Comparison of ENCODE assay signal across 8 cellular contexts in the genomic region with DNA sequence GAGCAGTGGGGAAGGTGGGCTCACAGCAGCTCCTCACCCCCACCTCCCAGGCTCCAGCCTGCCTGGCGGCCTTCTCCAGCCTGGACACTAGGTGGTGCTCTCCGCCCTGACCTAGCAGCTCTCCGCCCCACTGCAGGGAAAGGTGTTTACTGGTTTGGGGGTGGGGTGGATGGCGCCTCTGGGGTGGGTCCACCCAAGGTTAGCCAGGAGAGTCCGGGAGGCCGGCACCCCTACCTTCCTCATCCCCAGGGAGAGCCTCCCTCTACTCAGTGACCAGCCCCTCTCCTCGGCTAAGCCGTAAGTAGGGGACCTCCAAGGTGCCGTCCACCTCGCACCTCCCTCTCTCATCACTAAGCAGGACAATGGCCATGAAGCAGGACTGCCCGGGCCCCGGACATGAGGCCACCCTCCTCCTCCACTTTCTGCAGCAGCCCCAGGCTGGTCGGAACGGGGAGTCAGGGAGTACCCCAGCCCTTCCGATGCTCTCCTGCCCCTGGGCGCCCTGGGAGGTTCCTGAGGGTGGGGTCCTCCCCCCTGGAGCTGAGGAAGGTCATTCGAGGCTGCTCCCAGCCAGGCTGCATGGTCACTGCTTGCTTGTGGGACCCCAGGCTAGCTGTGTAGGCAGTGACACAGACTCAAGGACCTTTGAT.
DNase-seq lines count a peak whose midpoint lies in the region; ATAC-seq, FAIRE-seq and TF ChIP-seq lines count a peak whose summit lies in the region.

No MANE protein-coding gene starts in this region.

- H3K4ac ChIP-seq in H1 (replicated peaks; ENCODE audit: insufficient read length, low read depth, low read length), result peak overlapping the region; percentile 24
- no peak overlapping the region for H3K4ac ChIP-seq in mesendoderm (ENCODE audit: low read depth, low read length)

- peak overlapping the region; percentile 90; the same call in 1 of the 2 replicates for H2BK15ac ChIP-seq in H1 (ENCODE audit: low read length)
- H2BK15ac ChIP-seq in mesendoderm (replicated peaks; ENCODE audit: low read depth), result no peak overlapping the region

- no peaks in the 10 kb centered on the region for H3K23me2 ChIP-seq in H1 (ENCODE audit: low read depth, low read length)

- peak overlapping the region; percentile 47; the same call in 1 of the 2 replicates for H2AFZ ChIP-seq in H1 (ENCODE audit: low read length)

- no peak overlapping the region for H3K23ac ChIP-seq in H1 (ENCODE audit: insufficient read length)
- H3K23ac ChIP-seq in mesendoderm (ENCODE audit: low read length), result no peak overlapping the region

- H3K36me3 Mint-ChIP-seq in activated CD8-positive, alpha-beta T cell treated with anti-CD3 and anti-CD28 coated beads for 36 hours (ENCODE audit: low read depth), result no peaks in the 10 kb centered on the region

- TF ChIP-seq RAD21 in H1 (IDR thresholded peaks at IDR 0.05 in 1 of 2, conservative IDR thresholded peaks at IDR 0.05 in 1 of 2; ENCODE audit: low read depth in 2 of 2, low read length in 2 of 2), result peak; percentile 90 to 95

- peak overlapping the region; percentile 72 for H2BK20ac ChIP-seq in H1 (ENCODE audit: low read length)

- H3K4me1 ChIP-seq in H1 (replicated peaks in 1 of 4; ENCODE audit: control insufficient read depth in 3 of 4, insufficient read depth in 4 of 4, low read length in 3 of 4) (peaks cover 0 to 23% (median 12%) of the 10 kb centered on the region in 4 experiments; a peak in 6 of 7 replicates), mesendoderm (ENCODE audit: control insufficient read depth, low read depth, low read length) (peaks cover 2% of the 10 kb centered on the region)

- H4K8ac ChIP-seq in H1 (ENCODE audit: extremely low read depth, insufficient read depth, low read length) (peak overlapping the region; percentile 88; the same call in 1 of the 2 replicates), mesendoderm (ENCODE audit: low read depth, low read length) (no peak overlapping the region)

- no peaks in the 10 kb centered on the region for H3K79me2 ChIP-seq in H1 (ENCODE audit: control insufficient read depth in 1 of 2, insufficient read depth in 2 of 2, low read length in 2 of 2)
- H3K79me2 ChIP-seq in mesendoderm (ENCODE audit: control insufficient read depth, insufficient read depth, low read length), result no peaks in the 10 kb centered on the region

- H3K18ac ChIP-seq in H1 (ENCODE audit: extremely low read depth, low read length) (peak overlapping the region; percentile 94), mesendoderm (ENCODE audit: low read length) (no peak overlapping the region)

- H3K27me3 Mint-ChIP-seq in activated CD8-positive, alpha-beta T cell treated with anti-CD3 and anti-CD28 coated beads for 36 hours, result peaks cover 7% of the 10 kb centered on the region

- peak; percentile 42 for FAIRE-seq in H1 (lab: Jason Lieb, UNC)

- no peak overlapping the region for H3K4me3 Mint-ChIP-seq in activated CD8-positive, alpha-beta T cell treated with anti-CD3 and anti-CD28 coated beads for 36 hours

- ATAC-seq in activated CD8-positive, alpha-beta T cell treated with anti-CD3 and anti-CD28 coated beads for 36 hours, result peak; percentile 72
- no peak for ATAC-seq in GM21723 (IDR thresholded peaks at IDR 0.05; ENCODE audit: unreplicated experiment)

- H4K5ac ChIP-seq in H1 (ENCODE audit: insufficient read length, low read depth, low read length) (peak overlapping the region; percentile 37), mesendoderm (ENCODE audit: low read length) (no peak overlapping the region)

- peak overlapping the region; percentile 11 to 60; a peak in 3 of 4 replicates for H3K4me2 ChIP-seq in H1 (ENCODE audit: insufficient read depth in 1 of 2, low read depth in 2 of 2, low read length in 2 of 2)
- peak overlapping the region; percentile 63 for H3K4me2 ChIP-seq in mesendoderm (ENCODE audit: low read length)

- H3K79me1 ChIP-seq in H1 (ENCODE audit: low read depth, low read length), result no peaks in the 10 kb centered on the region
- no peaks in the 10 kb centered on the region for H3K79me1 ChIP-seq in mesendoderm (ENCODE audit: low read length)

- H3K9me3 Mint-ChIP-seq in activated CD8-positive, alpha-beta T cell treated with anti-CD3 and anti-CD28 coated beads for 36 hours, result no peaks in the 10 kb centered on the region

- POLR2A ChIA-PET in activated CD8-positive, alpha-beta T cell treated with anti-CD3 and anti-CD28 coated beads for 36 hours (lab: Charles Lee), result interaction anchor here (0.6 to 1.2 kb wide), 3 partner anchors 9 to 83 kb away, joined by 3 to 6 read pairs (median 3); no protein-coding TSS in a partner anchor
- POLR2A ChIA-PET in H1 (lab: Charles Lee; ENCODE audit: partially characterized antibody), result interaction anchor here (0.7 to 3.6 kb wide), 7 partner anchors 10 to 84 kb away, joined by 3 to 36 read pairs (median 4); no protein-coding TSS in a partner anchor

- H3K14ac ChIP-seq in H1 (ENCODE audit: insufficient read length), result no peak overlapping the region

- H3K56ac ChIP-seq in H1 (replicated peaks; ENCODE audit: insufficient read length, low read depth, low read length) (no peak overlapping the region), mesendoderm (ENCODE audit: low read length) (peak overlapping the region; percentile 66)

- peak overlapping the region; percentile 72 for H2BK12ac ChIP-seq in H1 (ENCODE audit: low read depth, low read length)

- H2BK120ac ChIP-seq in H1 (replicated peaks; ENCODE audit: low read depth, low read length) (peak overlapping the region; percentile 4), mesendoderm (ENCODE audit: low read depth, low read length) (no peak overlapping the region)

- H2AK5ac ChIP-seq in H1 (ENCODE audit: low read depth, low read length), result no peak overlapping the region
- H2AK5ac ChIP-seq in mesendoderm (ENCODE audit: low read length), result no peak overlapping the region

- H3K27me3 ChIP-seq in H1 (replicated peaks in 1 of 4; ENCODE audit: control insufficient read depth in 3 of 4, extremely low read depth in 1 of 4, insufficient read depth in 3 of 4, low read length in 3 of 4) (no peaks in the 10 kb centered on the region; a peak in 1 of 7 replicates), mesendoderm (ENCODE audit: insufficient read depth, low read length, poor library complexity) (no peaks in the 10 kb centered on the region)

- CTCF ChIA-PET in activated CD8-positive, alpha-beta T cell treated with anti-CD3 and anti-CD28 coated beads for 36 hours (lab: Charles Lee), result interaction anchor here (0.7 to 22.6 kb wide), 31 partner anchors 10 to 346 kb away, joined by 3 to 589 read pairs (median 8); a partner anchor contains a TSS
- CTCF ChIA-PET in H1 (lab: Charles Lee; ENCODE audit: partially characterized antibody), result interaction anchor here (0.6 to 23.6 kb wide), 60 partner anchors 9 to 595 kb away, joined by 3 to 554 read pairs (median 4); a partner anchor contains a TSS

- H3K36me3 ChIP-seq in H1 (ENCODE audit: control insufficient read depth in 2 of 4, insufficient read depth in 4 of 4, low read length in 3 of 4) (no peaks in the 10 kb centered on the region), mesendoderm (ENCODE audit: control insufficient read depth, insufficient read depth, low read length) (no peaks in the 10 kb centered on the region)

- no peaks in the 10 kb centered on the region for H4K20me1 ChIP-seq in H1 (replicated peaks in 1 of 2; ENCODE audit: control insufficient read depth in 1 of 2, insufficient read depth in 2 of 2, low read length in 2 of 2)

- peak in 1 of 2 experiments; percentile 35; a peak in 1 of 3 replicates for TF ChIP-seq EP300 in H1 (IDR thresholded peaks at IDR 0.05; ENCODE audit: borderline replicate concordance in 1 of 2, low read depth in 2 of 2, low read length in 2 of 2)

- WGBS in H1 (ENCODE audit: extremely low coverage in 1 of 2, insufficient coverage in 1 of 2, insufficient read length in 1 of 2, insufficient replicate concordance in 2 of 2, low coverage in 1 of 2, low lambda C conversion rate in 2 of 2, missing lambda C conversion rate in 1 of 2), 2 experiments, result 31% methylated on average over 17 of the region's 17 CpGs; no CpG with 5 or more reads in 1 of the 2 experiments
- no CpG with 5 or more reads among the region's 17 CpGs for WGBS in mesendoderm (ENCODE audit: extremely low coverage, insufficient coverage, low lambda C conversion rate)

- H3K9ac ChIP-seq in H1 (replicated peaks in 1 of 4; ENCODE audit: extremely low read depth in 1 of 4, low read depth in 3 of 4, low read length in 3 of 4) (peak overlapping the region in 1 of 4 experiments; percentile 1; a peak in 2 of 7 replicates), mesendoderm (ENCODE audit: low read length) (peak overlapping the region; percentile 35)

- H3K27ac ChIP-seq in H1 (ENCODE audit: low read depth, low read length) (no peak overlapping the region), mesendoderm (ENCODE audit: low read depth, low read length) (no peak overlapping the region)

- H3K9me3 ChIP-seq in H1 (ENCODE audit: insufficient read depth in 2 of 2, low read depth in 1 of 2, low read length in 1 of 2), result no peaks in the 10 kb centered on the region

- no peak overlapping the region for H3K27ac Mint-ChIP-seq in activated CD8-positive, alpha-beta T cell treated with anti-CD3 and anti-CD28 coated beads for 36 hours

- H2BK5ac ChIP-seq in H1 (ENCODE audit: low read depth, low read length) (peak overlapping the region; percentile 76; the same call in 1 of the 2 replicates), mesendoderm (ENCODE audit: low read length) (no peak overlapping the region)

- H3K4me3 ChIP-seq in H1 (ENCODE audit: extremely low read depth in 1 of 4, insufficient read depth in 2 of 4, low read depth in 3 of 4, low read length in 4 of 4), result peak overlapping the region in 3 of 4 experiments; percentile 7 to 42 (median 19); a peak in 4 of 8 replicates
- H3K4me3 ChIP-seq in mesendoderm (ENCODE audit: low read length), result no peak overlapping the region

- H3K4me1 Mint-ChIP-seq in activated CD8-positive, alpha-beta T cell treated with anti-CD3 and anti-CD28 coated beads for 36 hours (ENCODE audit: low read depth), result peaks cover 4% of the 10 kb centered on the region

- intact Hi-C loops in activated CD8-positive, alpha-beta T cell treated with anti-CD3 and anti-CD28 coated beads for 36 hours (cut with micrococcal nuclease), result loop anchor here (1.0 to 10.0 kb wide), 2 partner anchors 84 to 225 kb away; no protein-coding TSS in a partner anchor

- H4K91ac ChIP-seq in H1 (replicated peaks; ENCODE audit: insufficient read length, low read length), result peak overlapping the region; percentile 92

- peak; percentile 86 for TF ChIP-seq CTCF in activated CD8-positive, alpha-beta T cell treated with anti-CD3 and anti-CD28 coated beads for 36 hours (IDR thresholded peaks at IDR 0.05)
- peak; percentile 93 to 94 (median 94) for TF ChIP-seq CTCF in H1 (IDR thresholded peaks at IDR 0.05; ENCODE audit: control extremely low read depth in 1 of 3, insufficient read depth in 1 of 3, low read depth in 1 of 3, low read length in 3 of 3)

- 0 out of 3 replicates have a peak, but pooled peaks of 1 of the 2 experiments have one; percentile 30 for TF ChIP-seq POLR2A in H1 (IDR thresholded peaks at IDR 0.05; ENCODE audit: control extremely low read depth in 1 of 2, low read depth in 2 of 2, low read length in 2 of 2)

- DNase-seq in SKM-1 treated with dmso at 0.1 percent for 144 hours (lab: John Stamatoyannopoulos, UW; ENCODE audit: unreplicated experiment), result peak; percentile 6
- DNase-seq in SKM-1 (lab: John Stamatoyannopoulos, UW; ENCODE audit: unreplicated experiment), result no peak
- peak; percentile 94 for DNase-seq in NCI-H2227 (lab: John Stamatoyannopoulos, UW; ENCODE audit: unreplicated experiment)
- DNase-seq in activated CD8-positive, alpha-beta T cell treated with anti-CD3 and anti-CD28 coated beads for 36 hours, result peak; percentile 60
- DNase-seq in H1 (ENCODE audit: low read depth in 1 of 2, low spot score in 2 of 2), result peak; percentile 43 to 93
- peak; percentile 82 for DNase-seq in mesendoderm
- peak; percentile 26 for DNase-seq in stimulated activated CD8-positive, alpha-beta memory T cell treated with anti-CD3 and anti-CD28 coated beads, Interleukin-4, amount 100 ng/mL, for 24 hours (ENCODE audit: low read depth)
